In the genomic region with DNA sequence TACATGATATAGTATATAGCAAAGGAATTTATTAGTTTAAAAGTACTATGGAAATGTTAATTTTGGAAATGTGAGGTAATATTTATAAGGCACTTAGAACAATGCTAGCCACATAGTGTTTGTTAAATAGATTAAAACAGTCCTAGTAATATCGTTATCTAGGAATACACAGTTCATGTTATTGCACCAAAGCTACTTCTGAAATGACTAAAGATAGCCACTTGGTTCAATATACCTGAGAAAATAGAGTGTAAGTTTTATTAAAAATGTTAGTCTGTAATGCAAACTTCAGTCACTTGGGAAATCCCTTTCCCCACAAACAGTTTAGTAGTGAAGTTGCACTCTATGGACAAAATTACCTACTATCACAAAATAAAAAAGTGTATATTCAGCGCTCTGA, we compare ENCODE assay signal across 24 cellular contexts.
"Had no signal": no experiment of that assay in that cellular context is flagged by ENCODE, and none has a peak within 500 bp of the region (broad histone marks: within the 10 kb centered on the region; RNA-seq: fewer than 3 reads in every experiment).

No MANE protein-coding gene starts in this region.

- H3K4me1 ChIP-seq: gastrocnemius medialis, parathyroid adenoma, vagina had no signal

- H3K79me2 ChIP-seq: parathyroid adenoma had no signal

- H3K27me3 Mint-ChIP-seq: naive thymus-derived CD4-positive, alpha-beta T cell; progenitor cell of endocrine pancreas had no signal

- H3K4me2 ChIP-seq: neural progenitor cell had no signal

- H3K9me3 Mint-ChIP-seq: endodermal cell, nephron, neural progenitor cell had no signal

- H3K4me3 ChIP-seq: dorsolateral prefrontal cortex, gastrocnemius medialis, mucosa of descending colon, neural progenitor cell, stomach, thyroid gland, vagina had no signal

- H3K27ac Mint-ChIP-seq: endodermal cell; mesothelial cell of epicardium; naive thymus-derived CD4-positive, alpha-beta T cell; nephron; neural progenitor cell; progenitor cell of endocrine pancreas had no signal

- H3K27me3 ChIP-seq: gastrocnemius medialis, neural progenitor cell, stomach, thyroid gland, vagina had no signal

- H3K4me1 Mint-ChIP-seq: neural progenitor cell had no signal

- H3K4me3 Mint-ChIP-seq: endodermal cell; mesothelial cell of epicardium; naive thymus-derived CD4-positive, alpha-beta T cell; nephron; neural progenitor cell had no signal

- H2AFZ ChIP-seq: neural progenitor cell, parathyroid adenoma had no signal

- FAIRE-seq: colon, kidney, small intestine had no signal

- ATAC-seq: mucosa of descending colon; naive thymus-derived CD4-positive, alpha-beta T cell had no signal

- H3K9ac ChIP-seq: neural progenitor cell, parathyroid adenoma had no signal

- H3K27ac ChIP-seq: dorsolateral prefrontal cortex, epithelial cell of prostate, gastrocnemius medialis, neural progenitor cell, parathyroid adenoma, stomach, thyroid gland, vagina had no signal

- H3K9me3 ChIP-seq: gastrocnemius medialis, mucosa of descending colon, stomach, thyroid gland, vagina had no signal

- DNase-seq: dorsolateral prefrontal cortex; effector CD4-positive, alpha-beta T cell; endodermal cell; head of caudate nucleus; kidney; mucosa of descending colon; naive thymus-derived CD4-positive, alpha-beta T cell; small intestine; stimulated activated CD4-positive, alpha-beta T cell treated with anti-CD3 and anti-CD28 coated beads, Interleukin-15, amount 100 ng/mL, for 24 hours; stimulated activated CD4-positive, alpha-beta T cell treated with anti-CD3 and anti-CD28 coated beads, Interleukin-2, amount 100 ng/mL, for 48 hours; stimulated activated CD8-positive, alpha-beta memory T cell treated with anti-CD3 and anti-CD28 coated beads, Interleukin-4, amount 100 ng/mL, for 48 hours; stimulated activated naive CD4-positive, alpha-beta T cell treated with Interleukin-2 at 50 U/mL for 16 hours; stomach; thyroid gland; trophoblast cell had no signal

- H3K36me3 ChIP-seq: gastrocnemius medialis, neural progenitor cell, vagina had no signal
